1 cellular context compared by ENCODE assay signal in genomic region chr1:183073320-183073719, GRCh38.
A peak's percentile ranks its signal among the peaks of the same experiment; 100 is the strongest.
TF ChIP-seq lines count a peak whose summit lies in the region.

No MANE protein-coding gene starts in this region.

TF ChIP-seq in HepG2, 621 proteins besides CTCF, POLR2A, EP300 and RAD21 (continued from another document and continues in another):
- TF ChIP-seq, protein P1, sequence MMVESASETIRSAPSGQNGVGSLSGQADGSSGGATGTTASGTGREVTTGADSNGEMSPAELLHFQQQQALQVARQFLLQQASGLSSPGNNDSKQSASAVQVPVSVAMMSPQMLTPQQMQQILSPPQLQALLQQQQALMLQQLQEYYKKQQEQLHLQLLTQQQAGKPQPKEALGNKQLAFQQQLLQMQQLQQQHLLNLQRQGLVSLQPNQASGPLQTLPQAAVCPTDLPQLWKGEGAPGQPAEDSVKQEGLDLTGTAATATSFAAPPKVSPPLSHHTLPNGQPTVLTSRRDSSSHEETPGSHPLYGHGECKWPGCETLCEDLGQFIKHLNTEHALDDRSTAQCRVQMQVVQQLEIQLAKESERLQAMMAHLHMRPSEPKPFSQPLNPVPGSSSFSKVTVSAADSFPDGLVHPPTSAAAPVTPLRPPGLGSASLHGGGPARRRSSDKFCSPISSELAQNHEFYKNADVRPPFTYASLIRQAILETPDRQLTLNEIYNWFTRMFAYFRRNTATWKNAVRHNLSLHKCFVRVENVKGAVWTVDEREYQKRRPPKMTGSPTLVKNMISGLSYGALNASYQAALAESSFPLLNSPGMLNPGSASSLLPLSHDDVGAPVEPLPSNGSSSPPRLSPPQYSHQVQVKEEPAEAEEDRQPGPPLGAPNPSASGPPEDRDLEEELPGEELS (CRISPR knock-in tag; IDR thresholded peaks at IDR 0.05): peak; percentile 58; the same call in 1 of the 2 replicates
- TF ChIP-seq MAZ (IDR thresholded peaks at IDR 0.05; ENCODE audit: borderline replicate concordance, low read depth, low read length) (no peak), MAZ (CRISPR knock-in tag; IDR thresholded peaks at IDR 0.05; ENCODE audit: low read depth) (no peak), ZBTB1 (CRISPR knock-in tag; IDR thresholded peaks at IDR 0.05; ENCODE audit: borderline replicate concordance) (no peak), STAT6 (CRISPR knock-in tag; IDR thresholded peaks at IDR 0.05; ENCODE audit: borderline replicate concordance) (no peak), RFX3 (CRISPR knock-in tag; IDR thresholded peaks at IDR 0.05) (peak; percentile 61), ELK4 (CRISPR knock-in tag; IDR thresholded peaks at IDR 0.05; ENCODE audit: borderline replicate concordance) (no peak), ZNF275 (CRISPR knock-in tag; IDR thresholded peaks at IDR 0.05; ENCODE audit: borderline replicate concordance) (no peak), FOXO1 (CRISPR knock-in tag; IDR thresholded peaks at IDR 0.05) (peak; percentile 71), CEBPG (CRISPR knock-in tag; IDR thresholded peaks at IDR 0.05) (peak; percentile 63), GPN1 (CRISPR knock-in tag; IDR thresholded peaks at IDR 0.05; ENCODE audit: borderline replicate concordance) (no peak), TEAD3 (CRISPR knock-in tag; optimal IDR thresholded peaks at IDR 0.05; ENCODE audit: borderline replicate concordance) (peak; percentile 59), LCORL (IDR thresholded peaks at IDR 0.05) (no peak), LCORL (CRISPR knock-in tag; IDR thresholded peaks at IDR 0.05) (0 out of 2 replicates have a peak, but pooled peaks have one; percentile 41), ZBTB49 (CRISPR knock-in tag; IDR thresholded peaks at IDR 0.05; ENCODE audit: borderline replicate concordance) (no peak), SIX4 (CRISPR knock-in tag; IDR thresholded peaks at IDR 0.05) (no peak), SALL1 (CRISPR knock-in tag; IDR thresholded peaks at IDR 0.05) (peak; percentile 24; the same call in 1 of the 2 replicates), FOXK1 (CRISPR knock-in tag; IDR thresholded peaks at IDR 0.05; ENCODE audit: borderline replicate concordance, low read depth) (no peak), MATR3 (CRISPR knock-in tag; IDR thresholded peaks at IDR 0.05) (no peak), ZNF879 (CRISPR knock-in tag; IDR thresholded peaks at IDR 0.05) (no peak), MLX (CRISPR knock-in tag; IDR thresholded peaks at IDR 0.05) (0 out of 2 replicates have a peak, but pooled peaks have one; percentile 36), ZFP62 (CRISPR knock-in tag; IDR thresholded peaks at IDR 0.05) (no peak), ZNF576 (CRISPR knock-in tag; IDR thresholded peaks at IDR 0.05) (no peak), MTA1 (CRISPR knock-in tag; IDR thresholded peaks at IDR 0.05; ENCODE audit: borderline replicate concordance) (no peak), ZFX (CRISPR knock-in tag; IDR thresholded peaks at IDR 0.05; ENCODE audit: low read depth) (peak; percentile 41; the same call in 1 of the 2 replicates), BCLAF1 (IDR thresholded peaks at IDR 0.05) (no peak), ZNF75D (CRISPR knock-in tag; IDR thresholded peaks at IDR 0.05; ENCODE audit: borderline replicate concordance) (no peak), ELF3 (CRISPR knock-in tag; IDR thresholded peaks at IDR 0.05) (peak; percentile 34; the same call in 1 of the 2 replicates), HNF4G (IDR thresholded peaks at IDR 0.05; ENCODE audit: borderline replicate concordance, low read depth, low read length) (peak; percentile 43; the same call in 1 of the 2 replicates), HNF4G (CRISPR knock-in tag; IDR thresholded peaks at IDR 0.05; ENCODE audit: borderline replicate concordance, low read depth) (no peak), SAFB2 (CRISPR knock-in tag; IDR thresholded peaks at IDR 0.05; ENCODE audit: borderline replicate concordance, low read depth) (no peak)
- TF ChIP-seq, protein P2, sequence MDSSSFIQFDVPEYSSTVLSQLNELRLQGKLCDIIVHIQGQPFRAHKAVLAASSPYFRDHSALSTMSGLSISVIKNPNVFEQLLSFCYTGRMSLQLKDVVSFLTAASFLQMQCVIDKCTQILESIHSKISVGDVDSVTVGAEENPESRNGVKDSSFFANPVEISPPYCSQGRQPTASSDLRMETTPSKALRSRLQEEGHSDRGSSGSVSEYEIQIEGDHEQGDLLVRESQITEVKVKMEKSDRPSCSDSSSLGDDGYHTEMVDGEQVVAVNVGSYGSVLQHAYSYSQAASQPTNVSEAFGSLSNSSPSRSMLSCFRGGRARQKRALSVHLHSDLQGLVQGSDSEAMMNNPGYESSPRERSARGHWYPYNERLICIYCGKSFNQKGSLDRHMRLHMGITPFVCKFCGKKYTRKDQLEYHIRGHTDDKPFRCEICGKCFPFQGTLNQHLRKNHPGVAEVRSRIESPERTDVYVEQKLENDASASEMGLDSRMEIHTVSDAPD (CRISPR knock-in tag; IDR thresholded peaks at IDR 0.05): no peak
- TF ChIP-seq, protein P3, sequence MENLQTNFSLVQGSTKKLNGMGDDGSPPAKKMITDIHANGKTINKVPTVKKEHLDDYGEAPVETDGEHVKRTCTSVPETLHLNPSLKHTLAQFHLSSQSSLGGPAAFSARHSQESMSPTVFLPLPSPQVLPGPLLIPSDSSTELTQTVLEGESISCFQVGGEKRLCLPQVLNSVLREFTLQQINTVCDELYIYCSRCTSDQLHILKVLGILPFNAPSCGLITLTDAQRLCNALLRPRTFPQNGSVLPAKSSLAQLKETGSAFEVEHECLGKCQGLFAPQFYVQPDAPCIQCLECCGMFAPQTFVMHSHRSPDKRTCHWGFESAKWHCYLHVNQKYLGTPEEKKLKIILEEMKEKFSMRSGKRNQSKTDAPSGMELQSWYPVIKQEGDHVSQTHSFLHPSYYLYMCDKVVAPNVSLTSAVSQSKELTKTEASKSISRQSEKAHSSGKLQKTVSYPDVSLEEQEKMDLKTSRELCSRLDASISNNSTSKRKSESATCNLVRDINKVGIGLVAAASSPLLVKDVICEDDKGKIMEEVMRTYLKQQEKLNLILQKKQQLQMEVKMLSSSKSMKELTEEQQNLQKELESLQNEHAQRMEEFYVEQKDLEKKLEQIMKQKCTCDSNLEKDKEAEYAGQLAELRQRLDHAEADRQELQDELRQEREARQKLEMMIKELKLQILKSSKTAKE (CRISPR knock-in tag; IDR thresholded peaks at IDR 0.05; ENCODE audit: borderline replicate concordance): peak; percentile 75; the same call in 1 of the 2 replicates
- TF ChIP-seq, protein P4, sequence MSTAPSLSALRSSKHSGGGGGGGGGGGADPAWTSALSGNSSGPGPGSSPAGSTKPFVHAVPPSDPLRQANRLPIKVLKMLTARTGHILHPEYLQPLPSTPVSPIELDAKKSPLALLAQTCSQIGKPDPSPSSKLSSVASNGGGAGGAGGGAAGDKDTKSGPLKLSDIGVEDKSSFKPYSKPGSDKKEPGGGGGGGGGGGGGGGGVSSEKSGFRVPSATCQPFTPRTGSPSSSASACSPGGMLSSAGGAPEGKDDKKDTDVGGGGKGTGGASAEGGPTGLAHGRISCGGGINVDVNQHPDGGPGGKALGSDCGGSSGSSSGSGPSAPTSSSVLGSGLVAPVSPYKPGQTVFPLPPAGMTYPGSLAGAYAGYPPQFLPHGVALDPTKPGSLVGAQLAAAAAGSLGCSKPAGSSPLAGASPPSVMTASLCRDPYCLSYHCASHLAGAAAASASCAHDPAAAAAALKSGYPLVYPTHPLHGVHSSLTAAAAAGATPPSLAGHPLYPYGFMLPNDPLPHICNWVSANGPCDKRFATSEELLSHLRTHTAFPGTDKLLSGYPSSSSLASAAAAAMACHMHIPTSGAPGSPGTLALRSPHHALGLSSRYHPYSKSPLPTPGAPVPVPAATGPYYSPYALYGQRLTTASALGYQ (CRISPR knock-in tag; IDR thresholded peaks at IDR 0.05): peak; percentile 67; the same call in 1 of the 2 replicates
- TF ChIP-seq, protein P5, sequence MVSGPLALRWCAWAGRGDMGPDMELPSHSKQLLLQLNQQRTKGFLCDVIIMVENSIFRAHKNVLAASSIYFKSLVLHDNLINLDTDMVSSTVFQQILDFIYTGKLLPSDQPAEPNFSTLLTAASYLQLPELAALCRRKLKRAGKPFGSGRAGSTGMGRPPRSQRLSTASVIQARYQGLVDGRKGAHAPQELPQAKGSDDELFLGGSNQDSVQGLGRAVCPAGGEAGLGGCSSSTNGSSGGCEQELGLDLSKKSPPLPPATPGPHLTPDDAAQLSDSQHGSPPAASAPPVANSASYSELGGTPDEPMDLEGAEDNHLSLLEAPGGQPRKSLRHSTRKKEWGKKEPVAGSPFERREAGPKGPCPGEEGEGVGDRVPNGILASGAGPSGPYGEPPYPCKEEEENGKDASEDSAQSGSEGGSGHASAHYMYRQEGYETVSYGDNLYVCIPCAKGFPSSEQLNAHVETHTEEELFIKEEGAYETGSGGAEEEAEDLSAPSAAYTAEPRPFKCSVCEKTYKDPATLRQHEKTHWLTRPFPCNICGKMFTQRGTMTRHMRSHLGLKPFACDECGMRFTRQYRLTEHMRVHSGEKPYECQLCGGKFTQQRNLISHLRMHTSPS (CRISPR knock-in tag; IDR thresholded peaks at IDR 0.05; ENCODE audit: low read depth): no peak
